1 cellular context compared by ENCODE assay signal in the genomic region with DNA sequence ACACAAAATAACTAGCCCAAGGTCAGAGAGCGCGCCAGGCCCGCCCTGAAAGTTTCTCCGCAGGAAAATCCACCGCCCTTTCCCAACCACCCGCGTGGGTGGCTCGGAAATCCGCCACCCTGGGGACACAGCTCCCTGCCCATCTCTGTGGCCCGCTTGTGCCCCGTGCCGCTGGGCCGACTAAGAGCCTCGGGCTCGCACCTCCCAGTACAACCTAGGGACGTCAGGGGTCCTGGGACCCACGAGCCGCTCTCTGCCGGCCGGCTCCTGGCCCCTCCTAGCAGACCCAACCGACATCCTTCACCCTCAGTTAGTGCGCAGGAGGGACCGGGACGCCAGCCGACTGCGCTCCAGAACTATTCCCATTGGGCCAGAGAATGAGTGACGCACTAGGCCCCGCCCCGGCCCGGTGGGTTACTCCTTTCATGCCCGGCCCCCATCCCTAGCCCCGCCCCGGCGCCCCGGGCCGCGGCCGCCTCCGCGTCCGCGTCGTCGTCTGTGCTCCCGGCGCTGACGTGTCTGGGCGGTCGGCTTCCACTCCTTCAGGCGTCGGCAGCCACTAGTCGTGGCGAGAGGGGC.
A peak's percentile ranks its signal among the peaks of the same experiment; 100 is the strongest.
TF ChIP-seq lines count a peak whose summit lies in the region.

No MANE protein-coding gene starts in this region.

TF ChIP-seq in K562, 482 proteins besides CTCF, POLR2A, EP300 and RAD21 (continued from another document):
- TF ChIP-seq, protein P1, sequence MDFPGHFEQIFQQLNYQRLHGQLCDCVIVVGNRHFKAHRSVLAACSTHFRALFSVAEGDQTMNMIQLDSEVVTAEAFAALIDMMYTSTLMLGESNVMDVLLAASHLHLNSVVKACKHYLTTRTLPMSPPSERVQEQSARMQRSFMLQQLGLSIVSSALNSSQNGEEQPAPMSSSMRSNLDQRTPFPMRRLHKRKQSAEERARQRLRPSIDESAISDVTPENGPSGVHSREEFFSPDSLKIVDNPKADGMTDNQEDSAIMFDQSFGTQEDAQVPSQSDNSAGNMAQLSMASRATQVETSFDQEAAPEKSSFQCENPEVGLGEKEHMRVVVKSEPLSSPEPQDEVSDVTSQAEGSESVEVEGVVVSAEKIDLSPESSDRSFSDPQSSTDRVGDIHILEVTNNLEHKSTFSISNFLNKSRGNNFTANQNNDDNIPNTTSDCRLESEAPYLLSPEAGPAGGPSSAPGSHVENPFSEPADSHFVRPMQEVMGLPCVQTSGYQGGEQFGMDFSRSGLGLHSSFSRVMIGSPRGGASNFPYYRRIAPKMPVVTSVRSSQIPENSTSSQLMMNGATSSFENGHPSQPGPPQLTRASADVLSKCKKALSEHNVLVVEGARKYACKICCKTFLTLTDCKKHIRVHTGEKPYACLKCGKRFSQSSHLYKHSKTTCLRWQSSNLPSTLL (IDR thresholded peaks at IDR 0.05), result no peak
- TF ChIP-seq ZNF263 (CRISPR knock-in tag; IDR thresholded peaks at IDR 0.05; ENCODE audit: borderline replicate concordance), result peak; percentile 78; the same call in 1 of the 2 replicates
- no peak for TF ChIP-seq HDAC6 (IDR thresholded peaks at IDR 0.05; ENCODE audit: low read depth, low read length)
- TF ChIP-seq, protein P2, sequence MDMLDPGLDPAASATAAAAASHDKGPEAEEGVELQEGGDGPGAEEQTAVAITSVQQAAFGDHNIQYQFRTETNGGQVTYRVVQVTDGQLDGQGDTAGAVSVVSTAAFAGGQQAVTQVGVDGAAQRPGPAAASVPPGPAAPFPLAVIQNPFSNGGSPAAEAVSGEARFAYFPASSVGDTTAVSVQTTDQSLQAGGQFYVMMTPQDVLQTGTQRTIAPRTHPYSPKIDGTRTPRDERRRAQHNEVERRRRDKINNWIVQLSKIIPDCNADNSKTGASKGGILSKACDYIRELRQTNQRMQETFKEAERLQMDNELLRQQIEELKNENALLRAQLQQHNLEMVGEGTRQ (CRISPR knock-in tag; IDR thresholded peaks at IDR 0.05), result no peak
- TF ChIP-seq, protein P3, sequence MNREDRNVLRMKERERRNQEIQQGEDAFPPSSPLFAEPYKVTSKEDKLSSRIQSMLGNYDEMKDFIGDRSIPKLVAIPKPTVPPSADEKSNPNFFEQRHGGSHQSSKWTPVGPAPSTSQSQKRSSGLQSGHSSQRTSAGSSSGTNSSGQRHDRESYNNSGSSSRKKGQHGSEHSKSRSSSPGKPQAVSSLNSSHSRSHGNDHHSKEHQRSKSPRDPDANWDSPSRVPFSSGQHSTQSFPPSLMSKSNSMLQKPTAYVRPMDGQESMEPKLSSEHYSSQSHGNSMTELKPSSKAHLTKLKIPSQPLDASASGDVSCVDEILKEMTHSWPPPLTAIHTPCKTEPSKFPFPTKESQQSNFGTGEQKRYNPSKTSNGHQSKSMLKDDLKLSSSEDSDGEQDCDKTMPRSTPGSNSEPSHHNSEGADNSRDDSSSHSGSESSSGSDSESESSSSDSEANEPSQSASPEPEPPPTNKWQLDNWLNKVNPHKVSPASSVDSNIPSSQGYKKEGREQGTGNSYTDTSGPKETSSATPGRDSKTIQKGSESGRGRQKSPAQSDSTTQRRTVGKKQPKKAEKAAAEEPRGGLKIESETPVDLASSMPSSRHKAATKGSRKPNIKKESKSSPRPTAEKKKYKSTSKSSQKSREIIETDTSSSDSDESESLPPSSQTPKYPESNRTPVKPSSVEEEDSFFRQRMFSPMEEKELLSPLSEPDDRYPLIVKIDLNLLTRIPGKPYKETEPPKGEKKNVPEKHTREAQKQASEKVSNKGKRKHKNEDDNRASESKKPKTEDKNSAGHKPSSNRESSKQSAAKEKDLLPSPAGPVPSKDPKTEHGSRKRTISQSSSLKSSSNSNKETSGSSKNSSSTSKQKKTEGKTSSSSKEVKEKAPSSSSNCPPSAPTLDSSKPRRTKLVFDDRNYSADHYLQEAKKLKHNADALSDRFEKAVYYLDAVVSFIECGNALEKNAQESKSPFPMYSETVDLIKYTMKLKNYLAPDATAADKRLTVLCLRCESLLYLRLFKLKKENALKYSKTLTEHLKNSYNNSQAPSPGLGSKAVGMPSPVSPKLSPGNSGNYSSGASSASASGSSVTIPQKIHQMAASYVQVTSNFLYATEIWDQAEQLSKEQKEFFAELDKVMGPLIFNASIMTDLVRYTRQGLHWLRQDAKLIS (CRISPR knock-in tag; IDR thresholded peaks at IDR 0.05), result no peak
- no peak for TF ChIP-seq ZNF311 (CRISPR knock-in tag; IDR thresholded peaks at IDR 0.05)
- TF ChIP-seq, protein P4, sequence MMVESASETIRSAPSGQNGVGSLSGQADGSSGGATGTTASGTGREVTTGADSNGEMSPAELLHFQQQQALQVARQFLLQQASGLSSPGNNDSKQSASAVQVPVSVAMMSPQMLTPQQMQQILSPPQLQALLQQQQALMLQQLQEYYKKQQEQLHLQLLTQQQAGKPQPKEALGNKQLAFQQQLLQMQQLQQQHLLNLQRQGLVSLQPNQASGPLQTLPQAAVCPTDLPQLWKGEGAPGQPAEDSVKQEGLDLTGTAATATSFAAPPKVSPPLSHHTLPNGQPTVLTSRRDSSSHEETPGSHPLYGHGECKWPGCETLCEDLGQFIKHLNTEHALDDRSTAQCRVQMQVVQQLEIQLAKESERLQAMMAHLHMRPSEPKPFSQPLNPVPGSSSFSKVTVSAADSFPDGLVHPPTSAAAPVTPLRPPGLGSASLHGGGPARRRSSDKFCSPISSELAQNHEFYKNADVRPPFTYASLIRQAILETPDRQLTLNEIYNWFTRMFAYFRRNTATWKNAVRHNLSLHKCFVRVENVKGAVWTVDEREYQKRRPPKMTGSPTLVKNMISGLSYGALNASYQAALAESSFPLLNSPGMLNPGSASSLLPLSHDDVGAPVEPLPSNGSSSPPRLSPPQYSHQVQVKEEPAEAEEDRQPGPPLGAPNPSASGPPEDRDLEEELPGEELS (CRISPR knock-in tag; IDR thresholded peaks at IDR 0.05; ENCODE audit: borderline replicate concordance), result no peak
- TF ChIP-seq HDAC1 (IDR thresholded peaks at IDR 0.05), result peak in 1 of 2 experiments; percentile 57; a peak in 2 of 4 replicates
- TF ChIP-seq MAFG (tag; conservative IDR thresholded peaks at IDR 0.05), result no peak
TF ChIP-seq in K562: peak in this region for 83.
